Comparison of ENCODE assay signal across 6 cellular contexts in the genomic region with DNA sequence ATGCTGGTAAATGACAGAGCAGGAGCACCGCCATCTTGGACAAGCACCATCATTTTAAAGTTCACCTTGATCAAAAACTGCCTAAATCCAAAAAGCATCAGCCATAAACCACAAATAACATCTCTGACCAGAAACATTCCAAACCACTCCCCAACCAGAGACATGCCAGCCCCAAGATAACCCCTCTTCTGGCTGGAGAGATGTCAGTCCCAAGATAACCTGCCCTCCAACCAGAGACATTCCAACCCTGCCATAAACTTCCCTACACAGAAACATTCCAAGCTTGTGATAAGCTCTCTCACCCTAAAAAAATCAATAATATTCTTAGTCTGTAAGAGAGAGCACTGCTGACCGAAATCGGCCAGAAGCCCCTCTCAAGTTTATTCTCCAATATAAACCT.
"Had no signal": no experiment of that assay in that cellular context is flagged by ENCODE, and none has a peak within 500 bp of the region (broad histone marks: within the 10 kb centered on the region; RNA-seq: fewer than 3 reads in every experiment).

No MANE protein-coding gene starts in this region.

- H3K4me2 ChIP-seq: GM23338 had no signal

- H2AFZ ChIP-seq: GM23338 had no signal

- H3K4me1 Mint-ChIP-seq: GM23338, H9 had no signal

- DNase-seq: H9, HCEC 1CT, IMR-90, KG1 had no signal

- H3K4me3 Mint-ChIP-seq: GM23338, H9 had no signal

- ATAC-seq: GM23338, K562 had no signal

- H3K27ac Mint-ChIP-seq: GM23338, H9 had no signal

- H3K4me3 ChIP-seq: GM23338, K562 had no signal
